In the genomic region with DNA sequence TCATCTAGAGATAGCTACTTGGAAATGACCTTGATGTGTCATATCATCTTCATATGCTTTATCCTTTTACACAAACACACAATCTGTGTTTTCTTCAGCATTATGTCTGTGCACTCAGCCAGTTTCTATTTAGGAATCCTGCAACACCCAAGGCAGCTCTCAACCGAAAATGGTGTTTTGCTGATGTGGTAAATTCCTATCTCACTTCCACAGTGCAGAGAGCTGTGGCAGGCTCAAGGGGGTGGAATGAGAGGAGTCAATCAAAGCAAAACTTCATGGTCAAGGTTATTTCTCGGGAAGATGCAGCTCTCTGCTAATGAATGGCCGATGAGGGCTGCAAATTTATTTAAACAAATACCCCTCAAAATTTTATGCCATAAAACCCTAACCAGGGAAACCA, we compare ENCODE assay signal across 1 cellular context.
TF ChIP-seq lines count a peak whose summit lies in the region.

No MANE protein-coding gene starts in this region.

TF ChIP-seq in HepG2, 621 proteins besides CTCF, POLR2A, EP300 and RAD21:
- TF ChIP-seq MAFF (IDR thresholded peaks at IDR 0.05; ENCODE audit: low read depth, low read length) = peak; percentile 39; the same call in 1 of the 2 replicates
- no peak for TF ChIP-seq FIP1L1 (IDR thresholded peaks at IDR 0.05; ENCODE audit: borderline replicate concordance, insufficient read depth, low read depth, low read length)
- TF ChIP-seq PRPF4 (IDR thresholded peaks at IDR 0.05; ENCODE audit: low read depth, low read length, poor library complexity, severe bottlenecking) = no peak
- peak; percentile 47 to 51 for TF ChIP-seq MAFK (conservative IDR thresholded peaks at IDR 0.05 in 1 of 2, IDR thresholded peaks at IDR 0.05 in 1 of 2; ENCODE audit: low read length in 2 of 2)
- no peak for TF ChIP-seq CAMTA2 (CRISPR knock-in tag; IDR thresholded peaks at IDR 0.05; ENCODE audit: borderline replicate concordance)
- TF ChIP-seq CCDC6 (CRISPR knock-in tag; IDR thresholded peaks at IDR 0.05) = no peak
- TF ChIP-seq ZNF569 (CRISPR knock-in tag; IDR thresholded peaks at IDR 0.05; ENCODE audit: borderline replicate concordance) = no peak
- no peak for TF ChIP-seq TCF12 (IDR thresholded peaks at IDR 0.05)
- TF ChIP-seq TCF12 (CRISPR knock-in tag; IDR thresholded peaks at IDR 0.05) = no peak
- no peak for TF ChIP-seq MIXL1 (CRISPR knock-in tag; IDR thresholded peaks at IDR 0.05)
- TF ChIP-seq ZMYM3 (CRISPR knock-in tag; IDR thresholded peaks at IDR 0.05) = no peak
- TF ChIP-seq, protein P1, sequence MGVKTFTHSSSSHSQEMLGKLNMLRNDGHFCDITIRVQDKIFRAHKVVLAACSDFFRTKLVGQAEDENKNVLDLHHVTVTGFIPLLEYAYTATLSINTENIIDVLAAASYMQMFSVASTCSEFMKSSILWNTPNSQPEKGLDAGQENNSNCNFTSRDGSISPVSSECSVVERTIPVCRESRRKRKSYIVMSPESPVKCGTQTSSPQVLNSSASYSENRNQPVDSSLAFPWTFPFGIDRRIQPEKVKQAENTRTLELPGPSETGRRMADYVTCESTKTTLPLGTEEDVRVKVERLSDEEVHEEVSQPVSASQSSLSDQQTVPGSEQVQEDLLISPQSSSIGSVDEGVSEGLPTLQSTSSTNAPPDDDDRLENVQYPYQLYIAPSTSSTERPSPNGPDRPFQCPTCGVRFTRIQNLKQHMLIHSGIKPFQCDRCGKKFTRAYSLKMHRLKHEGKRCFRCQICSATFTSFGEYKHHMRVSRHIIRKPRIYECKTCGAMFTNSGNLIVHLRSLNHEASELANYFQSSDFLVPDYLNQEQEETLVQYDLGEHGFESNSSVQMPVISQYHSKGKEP (CRISPR knock-in tag; IDR thresholded peaks at IDR 0.05) = no peak
- TF ChIP-seq, protein P2, sequence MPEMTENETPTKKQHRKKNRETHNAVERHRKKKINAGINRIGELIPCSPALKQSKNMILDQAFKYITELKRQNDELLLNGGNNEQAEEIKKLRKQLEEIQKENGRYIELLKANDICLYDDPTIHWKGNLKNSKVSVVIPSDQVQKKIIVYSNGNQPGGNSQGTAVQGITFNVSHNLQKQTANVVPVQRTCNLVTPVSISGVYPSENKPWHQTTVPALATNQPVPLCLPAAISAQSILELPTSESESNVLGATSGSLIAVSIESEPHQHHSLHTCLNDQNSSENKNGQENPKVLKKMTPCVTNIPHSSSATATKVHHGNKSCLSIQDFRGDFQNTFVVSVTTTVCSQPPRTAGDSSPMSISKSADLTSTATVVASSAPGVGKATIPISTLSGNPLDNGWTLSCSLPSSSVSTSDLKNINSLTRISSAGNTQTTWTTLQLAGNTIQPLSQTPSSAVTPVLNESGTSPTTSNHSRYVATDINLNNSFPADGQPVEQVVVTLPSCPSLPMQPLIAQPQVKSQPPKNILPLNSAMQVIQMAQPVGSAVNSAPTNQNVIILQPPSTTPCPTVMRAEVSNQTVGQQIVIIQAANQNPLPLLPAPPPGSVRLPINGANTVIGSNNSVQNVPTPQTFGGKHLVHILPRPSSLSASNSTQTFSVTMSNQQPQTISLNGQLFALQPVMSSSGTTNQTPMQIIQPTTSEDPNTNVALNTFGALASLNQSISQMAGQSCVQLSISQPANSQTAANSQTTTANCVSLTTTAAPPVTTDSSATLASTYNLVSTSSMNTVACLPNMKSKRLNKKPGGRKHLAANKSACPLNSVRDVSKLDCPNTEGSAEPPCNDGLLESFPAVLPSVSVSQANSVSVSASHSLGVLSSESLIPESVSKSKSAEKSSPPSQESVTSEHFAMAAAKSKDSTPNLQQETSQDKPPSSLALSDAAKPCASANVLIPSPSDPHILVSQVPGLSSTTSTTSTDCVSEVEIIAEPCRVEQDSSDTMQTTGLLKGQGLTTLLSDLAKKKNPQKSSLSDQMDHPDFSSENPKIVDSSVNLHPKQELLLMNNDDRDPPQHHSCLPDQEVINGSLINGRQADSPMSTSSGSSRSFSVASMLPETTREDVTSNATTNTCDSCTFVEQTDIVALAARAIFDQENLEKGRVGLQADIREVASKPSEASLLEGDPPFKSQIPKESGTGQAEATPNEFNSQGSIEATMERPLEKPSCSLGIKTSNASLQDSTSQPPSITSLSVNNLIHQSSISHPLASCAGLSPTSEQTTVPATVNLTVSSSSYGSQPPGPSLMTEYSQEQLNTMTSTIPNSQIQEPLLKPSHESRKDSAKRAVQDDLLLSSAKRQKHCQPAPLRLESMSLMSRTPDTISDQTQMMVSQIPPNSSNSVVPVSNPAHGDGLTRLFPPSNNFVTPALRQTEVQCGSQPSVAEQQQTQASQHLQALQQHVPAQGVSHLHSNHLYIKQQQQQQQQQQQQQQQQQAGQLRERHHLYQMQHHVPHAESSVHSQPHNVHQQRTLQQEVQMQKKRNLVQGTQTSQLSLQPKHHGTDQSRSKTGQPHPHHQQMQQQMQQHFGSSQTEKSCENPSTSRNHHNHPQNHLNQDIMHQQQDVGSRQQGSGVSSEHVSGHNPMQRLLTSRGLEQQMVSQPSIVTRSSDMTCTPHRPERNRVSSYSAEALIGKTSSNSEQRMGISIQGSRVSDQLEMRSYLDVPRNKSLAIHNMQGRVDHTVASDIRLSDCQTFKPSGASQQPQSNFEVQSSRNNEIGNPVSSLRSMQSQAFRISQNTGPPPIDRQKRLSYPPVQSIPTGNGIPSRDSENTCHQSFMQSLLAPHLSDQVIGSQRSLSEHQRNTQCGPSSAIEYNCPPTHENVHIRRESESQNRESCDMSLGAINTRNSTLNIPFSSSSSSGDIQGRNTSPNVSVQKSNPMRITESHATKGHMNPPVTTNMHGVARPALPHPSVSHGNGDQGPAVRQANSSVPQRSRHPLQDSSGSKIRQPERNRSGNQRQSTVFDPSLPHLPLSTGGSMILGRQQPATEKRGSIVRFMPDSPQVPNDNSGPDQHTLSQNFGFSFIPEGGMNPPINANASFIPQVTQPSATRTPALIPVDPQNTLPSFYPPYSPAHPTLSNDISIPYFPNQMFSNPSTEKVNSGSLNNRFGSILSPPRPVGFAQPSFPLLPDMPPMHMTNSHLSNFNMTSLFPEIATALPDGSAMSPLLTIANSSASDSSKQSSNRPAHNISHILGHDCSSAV (CRISPR knock-in tag; IDR thresholded peaks at IDR 0.05; ENCODE audit: borderline replicate concordance) = no peak
- no peak for TF ChIP-seq ZNF556 (CRISPR knock-in tag; IDR thresholded peaks at IDR 0.05; ENCODE audit: borderline replicate concordance)
- no peak for TF ChIP-seq ZNF749 (CRISPR knock-in tag; IDR thresholded peaks at IDR 0.05; ENCODE audit: borderline replicate concordance)
TF ChIP-seq in HepG2: peak in this region for 2.
